ENCODE assay signal across 8 cellular contexts in genomic region chr19:49528211-49528771, GRCh38. TPM values are rescaled to one million over a fixed set of nuclear protein-coding genes. Genes with fewer than 3 reads are reported as not detected.
DNase-seq lines count a peak whose midpoint lies in the region; TF ChIP-seq lines count a peak whose summit lies in the region.

No MANE protein-coding gene starts in this region.

- H3K27me3 Mint-ChIP-seq in immature natural killer cell (ENCODE audit: low read depth in 3 of 3): peaks cover 8 to 19% (median 11%) of the 10 kb centered on the region in 3 donors

- peaks cover 0 to 4% (median 0%) of the 10 kb centered on the region in 3 donors for H3K36me3 Mint-ChIP-seq in immature natural killer cell

- DNase-seq in HS-5 (ENCODE audit: low read depth) (peak; percentile 46), amniotic stem cell (lab: John Stamatoyannopoulos, UW) (peak; percentile 31), immature natural killer cell (no peak), stomach (no peak), SW 1271 (lab: John Stamatoyannopoulos, UW) (no peak), NCI-H2227 (lab: John Stamatoyannopoulos, UW; ENCODE audit: unreplicated experiment) (no peak), SHP77 treated with DMSO at 0.1 percent for 48 hours (lab: John Stamatoyannopoulos, UW) (no peak), NCI-H1930 (lab: John Stamatoyannopoulos, UW) (no peak)

- 58 to 76% (median 62%) methylated on average over 23 to 25 of the region's 25 CpGs for WGBS in stomach, 5 donors

- intact Hi-C loops in stomach (cut with DNase I; ENCODE audit: low total_unique reads): no loop called here

- TF ChIP-seq CTCF in stomach (IDR thresholded peaks at IDR 0.05): no peak

- TF ChIP-seq POLR2A in stomach (IDR thresholded peaks at IDR 0.05): no peak

- no peaks in the 10 kb centered on the region for H3K27me3 ChIP-seq in stomach

- peaks cover 0 to 32% (median 24%) of the 10 kb centered on the region in 4 donors for H3K36me3 ChIP-seq in stomach

- H3K4me1 ChIP-seq in stomach: peaks cover 3 to 31% (median 20%) of the 10 kb centered on the region in 4 donors

- no peaks in the 10 kb centered on the region for H3K9me3 Mint-ChIP-seq in immature natural killer cell

- H3K27ac Mint-ChIP-seq in immature natural killer cell: peak overlapping the region in 4 of 6 donors; percentile 59 to 95 (median 80)

- peak overlapping the region; percentile 35 to 49 (median 43) for H3K4me3 ChIP-seq in stomach

- H3K9me3 ChIP-seq in stomach: no peaks in the 10 kb centered on the region

- H3K27ac ChIP-seq in stomach: peak overlapping the region in 3 of 5 donors; percentile 24 to 74 (median 72)

- peaks cover 17 to 23% of the 10 kb centered on the region in 2 donors for H3K4me1 Mint-ChIP-seq in immature natural killer cell

- peak overlapping the region in 4 of 5 donors; percentile 79 to 89 (median 86) for H3K4me3 Mint-ChIP-seq in immature natural killer cell

- no peak for TF ChIP-seq EP300 in stomach (IDR thresholded peaks at IDR 0.05)

RNA-seq across cellular contexts. Expression of gene RCN3, which starts 0.5 kb away (rescaled TPM):
- polyA plus RNA-seq in immature natural killer cell (1 to 10 TPM in 2 of 3 donors, under 1 TPM in 1; 0.86 to 1.7 (median 1.0) TPM), stomach (10 to 100 TPM in 2 of 3 donors, 1 to 10 TPM in 1; 9.9 to 17.6 (median 10.1) TPM)
- total RNA-seq in stomach: 100 to 1,000 TPM in 1 of 5 donors, 10 to 100 TPM in 2, 1 to 10 TPM in 1, not detected in 1; 3.1 to 553 (median 18.1) TPM

RNA-seq across cellular contexts. Expression of gene FCGRT, which starts 15.8 kb away (rescaled TPM):
- polyA plus RNA-seq in immature natural killer cell (10 to 100 TPM; 13.8 to 35.9 (median 34.9) TPM), stomach (10 to 100 TPM; 79.0 to 94.8 (median 92.0) TPM)
- 100 to 1,000 TPM in 4 of 5 donors, 10 to 100 TPM in 1; 90.2 to 634 (median 183) TPM for total RNA-seq in stomach

RNA-seq across cellular contexts. Expression of gene RPS11, which starts 32.1 kb away (rescaled TPM):
- 1,000 to 10,000 TPM; 1,178 to 2,153 (median 1,290) TPM for polyA plus RNA-seq in immature natural killer cell
- 1,000 to 10,000 TPM in 4 of 5 donors, 100 to 1,000 TPM in 1; 581 to 4,374 (median 2,993) TPM for total RNA-seq in stomach
- 1,000 to 10,000 TPM; 5,306 to 7,461 (median 5,501) TPM for polyA plus RNA-seq in stomach

RNA-seq across cellular contexts. Expression of gene RPL13A, which starts 40.9 kb away (rescaled TPM):
- polyA plus RNA-seq in immature natural killer cell: 1,000 to 10,000 TPM in 2 of 3 donors, 100 to 1,000 TPM in 1; 840 to 2,055 (median 1,247) TPM
- 1,000 to 10,000 TPM; 2,540 to 5,817 (median 2,738) TPM for total RNA-seq in stomach
- 1,000 to 10,000 TPM; 3,482 to 5,177 (median 4,220) TPM for polyA plus RNA-seq in stomach

RNA-seq across cellular contexts. Expression of gene NOSIP, which starts 52.1 kb away (rescaled TPM):
- polyA plus RNA-seq in immature natural killer cell: 100 to 1,000 TPM; 196 to 251 (median 239) TPM
- total RNA-seq in stomach: 100 to 1,000 TPM in 1 of 5 donors, 10 to 100 TPM in 4; 18.1 to 354 (median 70.5) TPM
- polyA plus RNA-seq in stomach: 100 to 1,000 TPM in 2 of 3 donors, 10 to 100 TPM in 1; 94.6 to 154 (median 113) TPM

Comparison
In these comparisons a context has a peak if more than half of its experiments do, and no peak if none do; other contexts are left out.
1. DNase-seq: peak in HS-5 (single experiment) and amniotic stem cell (single experiment); none in immature natural killer cell (0 of 3), stomach (single experiment), SW 1271 (0 of 2), NCI-H2227 (single experiment), SHP77 treated with DMSO at 0.1 percent for 48 hours (single experiment) and NCI-H1930 (0 of 2).
2. RNA of gene RCN3, which starts 0.5 kb away (polyA plus RNA-seq): 9.9 to 17.6 TPM in stomach; 0.86 to 1.7 TPM in immature natural killer cell; every median in the first group is over 4 times any median in the second.